25 cellular contexts compared by ENCODE assay signal in genomic region chr10:76461024-76461423, GRCh38.
"Had no signal": no experiment of that assay in that cellular context is flagged by ENCODE, and none has a peak within 500 bp of the region (broad histone marks: within the 10 kb centered on the region; RNA-seq: fewer than 3 reads in every experiment).

No MANE protein-coding gene starts in this region.

- DNase-seq: colonic mucosa; cortex of kidney; effector CD8-positive, alpha-beta T cell; effector memory CD8-positive, alpha-beta T cell; endodermal cell; erythroblast; esophagus squamous epithelium; foreskin fibroblast; foreskin melanocyte; gastrocnemius medialis; glutamatergic neuron; head of caudate nucleus; heart right ventricle; hippocampal formation; left cardiac atrium; left lung; left ventricle myocardium superior; lower lobe of right lung; mesenchymal stem cell; mucosa of descending colon had no signal

- H3K36me3 ChIP-seq: colonic mucosa, esophagus squamous epithelium, gastrocnemius medialis, heart right ventricle, left lung, lower lobe of right lung had no signal

- H3K27me3 ChIP-seq: colonic mucosa, esophagus squamous epithelium, gastrocnemius medialis, heart right ventricle, left lung had no signal

- ATAC-seq: effector memory CD8-positive, alpha-beta T cell; esophagus mucosa; gastrocnemius medialis; heart right ventricle; left cardiac atrium; left lung; left ventricle myocardium superior; lower lobe of right lung; mucosa of descending colon had no signal

- FAIRE-seq: endometrium, islet of Langerhans, keratinocyte had no signal

- H3K4me3 ChIP-seq: colonic mucosa, esophagus squamous epithelium, gastrocnemius medialis, heart right ventricle, left lung, lower lobe of right lung, mucosa of descending colon had no signal

- H3K4me1 ChIP-seq: colonic mucosa, gastrocnemius medialis, lower lobe of right lung had no signal

- H3K9me3 ChIP-seq: colonic mucosa, esophagus squamous epithelium, gastrocnemius medialis, left lung, lower lobe of right lung, mucosa of descending colon had no signal

- H3K27ac ChIP-seq: colonic mucosa, epithelial cell of prostate, esophagus squamous epithelium, gastrocnemius medialis, heart right ventricle, left lung, lower lobe of right lung had no signal
